Comparison of ENCODE assay signal across 19 cellular contexts in the genomic region with DNA sequence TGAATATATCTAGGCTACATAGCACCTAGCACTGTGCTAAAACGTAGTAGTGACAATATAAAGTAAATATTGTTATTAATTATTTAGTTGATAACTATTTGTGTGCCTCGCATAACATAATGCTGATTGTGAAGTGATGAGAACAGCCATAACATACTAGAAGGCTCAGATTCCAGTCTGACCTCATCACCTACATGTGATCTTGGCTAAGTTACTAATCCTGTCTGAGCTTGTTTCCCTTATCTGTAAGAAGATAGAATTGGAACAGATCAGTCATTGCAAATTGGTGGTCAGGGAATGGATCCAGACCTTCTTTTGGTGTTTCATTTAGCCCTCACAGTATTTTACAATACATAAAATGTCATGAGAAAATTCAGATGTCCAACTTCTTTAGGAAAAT.
DNase-seq lines count a peak whose midpoint lies in the region; ATAC-seq and TF ChIP-seq lines count a peak whose summit lies in the region.
"Had no signal": no experiment of that assay in that cellular context is flagged by ENCODE, and none has a peak within 500 bp of the region (broad histone marks: within the 10 kb centered on the region; RNA-seq: fewer than 3 reads in every experiment).

No MANE protein-coding gene starts in this region.

- H3K9me3 ChIP-seq in iPS-18a (ENCODE audit: control insufficient read depth, low read depth, low read length) (no peaks in the 10 kb centered on the region), psoas muscle (no peaks in the 10 kb centered on the region)
- H3K9me3 ChIP-seq: lower lobe of right lung, sigmoid colon, SJCRH30 had no signal

- no peak for TF ChIP-seq CTCF in psoas muscle (IDR thresholded peaks at IDR 0.05)

- H3K27me3 ChIP-seq in iPS-18a (ENCODE audit: control insufficient read depth, insufficient read depth, low read length) (peaks cover 16% of the 10 kb centered on the region), psoas muscle (ENCODE audit: insufficient read depth in 3 of 3, low read length in 2 of 3) (no peaks in the 10 kb centered on the region)
- H3K27me3 ChIP-seq: SJCRH30 had no signal

- ATAC-seq in psoas muscle: peak in 3 of 4 donors; percentile 60 to 76 (median 70)
- ATAC-seq: lower lobe of right lung had no signal

- H3K4me3 ChIP-seq in iPS-18a (ENCODE audit: low read length) (no peak overlapping the region), psoas muscle (no peak overlapping the region)
- H3K4me3 ChIP-seq: lower lobe of right lung, PC-9, sigmoid colon, SJCRH30 had no signal

- H3K9ac ChIP-seq in iPS-18a (ENCODE audit: low read length): peak overlapping the region; percentile 21
- H3K9ac ChIP-seq: parathyroid adenoma had no signal

- intact Hi-C loops in psoas muscle (cut with DNase I): no loop called here

- 45 to 63% (median 51%) methylated on average over 2 of the region's 2 CpGs for WGBS in psoas muscle, 3 donors

- H3K27ac ChIP-seq in iPS-18a (ENCODE audit: low read length) (no peak overlapping the region), psoas muscle (peak overlapping the region; percentile 30)
- H3K27ac ChIP-seq: C4-2B, lower lobe of right lung, parathyroid adenoma, PC-9, sigmoid colon, SJCRH30 had no signal

- H3K36me3 ChIP-seq in iPS-18a (ENCODE audit: control insufficient read depth, low read depth, low read length): no peaks in the 10 kb centered on the region
- peaks cover 0 to 11% of the 10 kb centered on the region in 2 donors for H3K36me3 ChIP-seq in psoas muscle (ENCODE audit: insufficient read depth in 1 of 2, low read depth in 1 of 2)
- H3K36me3 ChIP-seq: lower lobe of right lung, sigmoid colon, SJCRH30 had no signal

- H3K4me1 ChIP-seq in iPS-18a (ENCODE audit: control insufficient read depth, low read depth, low read length) (peaks cover 36% of the 10 kb centered on the region), psoas muscle (peaks cover 12% of the 10 kb centered on the region)
- H3K4me1 ChIP-seq: lower lobe of right lung, parathyroid adenoma, sigmoid colon had no signal

- peak; percentile 1 for DNase-seq in NCI-H748 treated with DMSO at 0.1 percent for 48 hours (lab: John Stamatoyannopoulos, UW)
- no peak for DNase-seq in NCI-H748 (lab: John Stamatoyannopoulos, UW; ENCODE audit: unreplicated experiment)
- DNase-seq in NCI-H82 treated with DMSO at 0.1 percent for 48 hours (lab: John Stamatoyannopoulos, UW; ENCODE audit: unreplicated experiment): peak; percentile 56
- DNase-seq in psoas muscle: no peak
- DNase-seq in stimulated activated naive CD4-positive, alpha-beta T cell (lab: John Stamatoyannopoulos, UW): no peak
- DNase-seq in SKM-1 treated with dmso at 0.1 percent for 144 hours (lab: John Stamatoyannopoulos, UW; ENCODE audit: unreplicated experiment): no peak
- no peak for DNase-seq in effector CD4-positive, alpha-beta T cell
- DNase-seq: activated CD4-positive, alpha-beta T cell treated with anti-CD3 and anti-CD28 coated beads, Interleukin-2, amount 10 ng/mL, durations not matched to agents 24 days and 14 days; activated naive CD8-positive, alpha-beta T cell treated with anti-CD3 and anti-CD28 coated beads, Interleukin-2, amount 10 ng/mL, durations not matched to agents 7 days and 5 days; GF-D8; GOT3; KG1; lower lobe of right lung; PC-9; sigmoid colon had no signal

Comparison
In these comparisons a context has a peak if more than half of its experiments do, and no peak if none do; other contexts are left out.
1. DNase-seq: peak in NCI-H748 treated with DMSO at 0.1 percent for 48 hours (single experiment) and NCI-H82 treated with DMSO at 0.1 percent for 48 hours (single experiment); none in NCI-H748 (single experiment), psoas muscle (0 of 2), stimulated activated naive CD4-positive, alpha-beta T cell (0 of 6), SKM-1 treated with dmso at 0.1 percent for 144 hours (single experiment) and effector CD4-positive, alpha-beta T cell (single experiment).